Comparison of ENCODE assay signal across 9 cellular contexts in genomic region chr22:31139866-31140716, GRCh38. TPM values are rescaled to one million over a fixed set of nuclear protein-coding genes. Genes with fewer than 3 reads are reported as not detected.
DNase-seq lines count a peak whose midpoint lies in the region; ATAC-seq and TF ChIP-seq lines count a peak whose summit lies in the region.
"Had no signal": no experiment of that assay in that cellular context is flagged by ENCODE, and none has a peak within 500 bp of the region (broad histone marks: within the 10 kb centered on the region; RNA-seq: fewer than 3 reads in every experiment).

Gene PLA2G3, minus strand, starts transcription at chr22:31140508. Its CDS starts 154 bp downstream, at chr22:31140354.

- no peak for TF ChIP-seq CTCF in HFF-Myc (IDR thresholded peaks at IDR 0.05; ENCODE audit: low read depth, low read length, missing control alignments)

- DNase-seq in HFF-Myc (ENCODE audit: extremely low read depth, low read depth) (peak; percentile 48), NCI-H510A treated with DMSO at 0.1 percent for 48 hours (lab: John Stamatoyannopoulos, UW) (peak; percentile 87), fibroblast of peridontal ligament (ENCODE audit: extremely low read depth) (peak; percentile 39), renal cortical epithelial cell (ENCODE audit: low read depth) (peak; percentile 26)
- DNase-seq in stimulated activated CD4-positive, alpha-beta T cell treated with anti-CD3 and anti-CD28 coated beads, Interleukin-1b, Interleukin-23, amount 100 ng/mL, for 48 hours, result no peak

- ATAC-seq in HG03457 (IDR thresholded peaks at IDR 0.05; ENCODE audit: unreplicated experiment) (no peak), GM18873 (IDR thresholded peaks at IDR 0.05; ENCODE audit: low FRiP score, unreplicated experiment) (no peak)
- ATAC-seq: Panc1 had no signal

- peak within 1 kb of the TSS; percentile 36 for H3K4me3 ChIP-seq in HFF-Myc (replicated peaks; ENCODE audit: low read depth, low read length)
- H3K4me3 ChIP-seq: psoas muscle had no signal

RNA-seq across cellular contexts. Expression of gene PLA2G3, which starts in this region (rescaled TPM):
- not detected in 2 replicates for total RNA-seq in renal cortical epithelial cell
- total RNA-seq: psoas muscle had no signal

Comparison
In these comparisons a context has a peak if more than half of its experiments do, and no peak if none do; other contexts are left out.
1. Peak in DNase-seq in renal cortical epithelial cell; RNA of the gene not detected or under 1 TPM.